In genomic region chr11:36509694-36510566, GRCh38 we compare ENCODE assay signal across 8 cellular contexts. TPM values are rescaled to one million over a fixed set of nuclear protein-coding genes. Genes with fewer than 3 reads are reported as not detected.
A peak's percentile ranks its signal among the peaks of the same experiment; 100 is the strongest.
DNase-seq lines count a peak whose midpoint lies in the region; TF ChIP-seq lines count a peak whose summit lies in the region.

A gene with protein sequence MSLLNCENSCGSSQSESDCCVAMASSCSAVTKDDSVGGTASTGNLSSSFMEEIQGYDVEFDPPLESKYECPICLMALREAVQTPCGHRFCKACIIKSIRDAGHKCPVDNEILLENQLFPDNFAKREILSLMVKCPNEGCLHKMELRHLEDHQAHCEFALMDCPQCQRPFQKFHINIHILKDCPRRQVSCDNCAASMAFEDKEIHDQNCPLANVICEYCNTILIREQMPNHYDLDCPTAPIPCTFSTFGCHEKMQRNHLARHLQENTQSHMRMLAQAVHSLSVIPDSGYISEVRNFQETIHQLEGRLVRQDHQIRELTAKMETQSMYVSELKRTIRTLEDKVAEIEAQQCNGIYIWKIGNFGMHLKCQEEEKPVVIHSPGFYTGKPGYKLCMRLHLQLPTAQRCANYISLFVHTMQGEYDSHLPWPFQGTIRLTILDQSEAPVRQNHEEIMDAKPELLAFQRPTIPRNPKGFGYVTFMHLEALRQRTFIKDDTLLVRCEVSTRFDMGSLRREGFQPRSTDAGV (minus strand): TSS chr11:36510272. CDS start chr11:36501515, 8,757 bp downstream.

- peak within 1 kb of the TSS; percentile 86 to 92 (median 87) for H3K27ac ChIP-seq in transverse colon

- peaks cover 0 to 23% (median 10%) of the 10 kb centered on the region in 4 donors for H3K4me1 ChIP-seq in transverse colon

- H3K9me3 ChIP-seq in transverse colon, result no peaks in the 10 kb centered on the region

- peaks cover 2% of the 10 kb centered on the region; the same call in 1 of the 2 replicates for H3K27me3 Mint-ChIP-seq in HFFc6 (ENCODE audit: insufficient read depth)

- peaks cover 18% of the 10 kb centered on the region for H3K36me3 Mint-ChIP-seq in HFFc6 (ENCODE audit: low read depth)

- TF ChIP-seq EP300 in transverse colon (IDR thresholded peaks at IDR 0.05; ENCODE audit: low read depth), result no peak

- H3K36me3 ChIP-seq in transverse colon, result no peaks in the 10 kb centered on the region

- TF ChIP-seq POLR2A in transverse colon (IDR thresholded peaks at IDR 0.05), result peak; percentile 95

- 0 to 1% methylated on average over 2 to 80 of the region's 80 CpGs for WGBS in transverse colon (ENCODE audit: low coverage in 1 of 2), 2 donors

- peak within 1 kb of the TSS; percentile 94 for H3K27ac Mint-ChIP-seq in HFFc6

- H3K4me1 Mint-ChIP-seq in HFFc6 (ENCODE audit: low read depth), result peaks cover 37% of the 10 kb centered on the region

- in situ Hi-C loops in transverse colon (cut with MboI; ENCODE audit: low pct_ligation_motif_present in 1 of 4, low pct_unique_long_range_greater_than_20kb in 1 of 4, low sequenced_read_pairs in 3 of 4), result no loop called here

- H3K27me3 ChIP-seq in transverse colon, result no peaks in the 10 kb centered on the region

- TF ChIP-seq CTCF in GM12872 (IDR thresholded peaks at IDR 0.05; ENCODE audit: insufficient read depth, low read depth, low read length), result peak; percentile 87
- peak; percentile 97 for TF ChIP-seq CTCF in HFFc6 (IDR thresholded peaks at IDR 0.05)
- peak; percentile 87 to 96 (median 93) for TF ChIP-seq CTCF in transverse colon (IDR thresholded peaks at IDR 0.05)

- DNase-seq in HFFc6 (peak; percentile 65), MV-4-11 (lab: John Stamatoyannopoulos, UW) (peak; percentile 73), SW 1271 (lab: John Stamatoyannopoulos, UW) (peak; percentile 45 to 77), cardiac septum (ENCODE audit: low spot score) (peak; percentile 96), pons (ENCODE audit: low spot score) (peak; percentile 74), transverse colon (peak; percentile 91)
- peak; percentile 82 for DNase-seq in activated naive CD8-positive, alpha-beta T cell treated with anti-CD3 and anti-CD28 coated beads, Interleukin-2, amount 50 U/mL, for 16 hours (ENCODE audit: low read depth, low spot score)

- intact Hi-C loops in cardiac septum (cut with DNase I) (loop anchor here (1.0 kb wide), 1 partner anchor 10 kb away; no protein-coding TSS in a partner anchor), transverse colon (cut with DNase I; ENCODE audit: low total_unique reads) (no loop called here)

- H3K4me3 Mint-ChIP-seq in HFFc6, result peak within 1 kb of the TSS; percentile 96

- H3K9me3 Mint-ChIP-seq in HFFc6, result peaks cover 15% of the 10 kb centered on the region

- peak within 1 kb of the TSS; percentile 68 to 93 (median 69) for H3K4me3 ChIP-seq in transverse colon

RNA-seq across cellular contexts. Expression of the gene that starts here (rescaled TPM):
- total RNA-seq in HFFc6 (2021; fragmentation: NEBNext Ultra II Directional; extraction: Animal tissue kit (Norgen Biotek cat#: 25700)), result 1 to 10 TPM; 7.9 to 9.5 (median 8.3) TPM
- total RNA-seq in cardiac septum, result 17.8 TPM
- total RNA-seq in transverse colon, result 10 to 100 TPM in 2 of 4 donors, 1 to 10 TPM in 1, under 1 TPM in 1; 0.80 to 16.4 (median 10.4) TPM

Comparison
In these comparisons a context has a peak if more than half of its experiments do, and no peak if none do; other contexts are left out.
1. Peak in every context shown above with its lines: DNase-seq, H3K4me3 ChIP-seq and H3K27ac ChIP-seq.